In the genomic region with DNA sequence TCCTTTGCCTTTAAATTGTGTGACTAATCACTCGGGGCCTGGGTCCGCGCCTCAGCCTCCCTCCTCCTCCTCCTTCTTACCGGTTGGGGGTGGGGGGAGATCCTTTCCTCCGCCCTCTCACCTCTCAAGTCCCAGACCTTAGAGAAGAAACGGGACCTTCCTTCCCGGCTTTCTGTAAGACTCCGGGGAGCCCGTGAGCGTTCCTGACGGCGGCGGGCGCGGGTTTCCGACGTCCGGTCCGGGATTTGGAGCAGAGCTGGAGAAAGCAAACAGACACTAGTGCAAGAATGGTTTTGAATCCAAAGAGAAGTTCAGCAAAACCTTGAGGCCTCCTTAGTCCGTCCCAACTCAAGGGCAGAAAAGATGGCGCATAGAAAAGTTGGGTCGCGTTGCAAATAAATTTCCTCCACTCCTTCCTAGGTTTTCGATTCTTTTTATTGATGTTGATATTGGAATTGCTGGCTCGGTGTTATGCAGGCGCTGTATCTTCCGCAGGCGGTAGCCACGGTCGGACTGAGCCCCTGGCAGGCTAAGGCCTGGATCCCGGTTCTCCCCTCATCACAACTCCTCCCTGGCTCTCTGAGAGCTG, we compare ENCODE assay signal across 8 cellular contexts. TPM values are rescaled to one million over a fixed set of nuclear protein-coding genes. Genes with fewer than 3 reads are reported as not detected.
DNase-seq lines count a peak whose midpoint lies in the region; ATAC-seq, FAIRE-seq and TF ChIP-seq lines count a peak whose summit lies in the region.

No MANE protein-coding gene starts in this region.

- peak overlapping the region; percentile 87 for H3K4me2 ChIP-seq in GM23338
- no peak overlapping the region for H3K4me2 ChIP-seq in K562 (ENCODE audit: insufficient read depth, low read length)

- H3K9me3 Mint-ChIP-seq in GM23338 (peaks cover 12% of the 10 kb centered on the region), mesothelial cell of epicardium (no peaks in the 10 kb centered on the region)

- no peaks in the 10 kb centered on the region for H3K9me1 ChIP-seq in K562 (ENCODE audit: control insufficient read depth, insufficient read depth, low read length)

- TF ChIP-seq RAD21 in K562 (CRISPR knock-in tag; conservative IDR thresholded peaks at IDR 0.05 in 1 of 2, IDR thresholded peaks at IDR 0.05 in 1 of 2) = no peak

- H3K4me1 Mint-ChIP-seq in GM23338 = peaks cover 62% of the 10 kb centered on the region
- H3K4me1 Mint-ChIP-seq in mesothelial cell of epicardium = peaks cover 57% of the 10 kb centered on the region

- CTCF ChIA-PET in AG04450 (lab: Charles Lee) = interaction anchor here (0.5 to 0.9 kb wide), 2 partner anchors 25 to 500 kb away, joined by 3 read pairs; no protein-coding TSS in a partner anchor
- CTCF ChIA-PET in K562 (lab: Yijun Ruan, JAX; ENCODE audit: low intra/inter-chr PET ratio) = no interaction called here

- TF ChIP-seq CTCF in AG04450 (IDR thresholded peaks at IDR 0.05; ENCODE audit: low read depth, low read length) = no peak
- TF ChIP-seq CTCF in GM23338 (conservative IDR thresholded peaks at IDR 0.05; ENCODE audit: low read depth in 2 of 2) = no peak
- no peak for TF ChIP-seq CTCF in K562 (IDR thresholded peaks at IDR 0.05 in 2 of 3, conservative IDR thresholded peaks at IDR 0.05 in 1 of 3; ENCODE audit: insufficient read depth in 2 of 3, low read depth in 1 of 3, low read length in 3 of 3)
- TF ChIP-seq CTCF in mesothelial cell of epicardium (IDR thresholded peaks at IDR 0.05; ENCODE audit: unreplicated experiment) = no peak

- FAIRE-seq in K562 (lab: Jason Lieb, UNC) = no peak

- H3K27me3 ChIP-seq in AG04450 (ENCODE audit: control insufficient read depth, insufficient read depth, low read length) (peaks cover 84% of the 10 kb centered on the region), GM23338 (ENCODE audit: insufficient read depth) (peaks cover 100% of the 10 kb centered on the region), K562 (ENCODE audit: control insufficient read depth in 2 of 2, insufficient read depth in 2 of 2, low read length in 2 of 2) (no peaks in the 10 kb centered on the region)

- no peak for TF ChIP-seq EP300 in K562 (IDR thresholded peaks at IDR 0.05; ENCODE audit: low read length)

- peaks cover 43% of the 10 kb centered on the region for H4K20me1 ChIP-seq in GM23338 (replicated peaks; ENCODE audit: insufficient read depth)
- H4K20me1 ChIP-seq in K562 (replicated peaks; ENCODE audit: control insufficient read depth, insufficient read depth, low read length) = no peaks in the 10 kb centered on the region

- H3K27me3 Mint-ChIP-seq in GM23338 (ENCODE audit: insufficient read depth, low read depth, poor library complexity) (peaks cover 100% of the 10 kb centered on the region), mesothelial cell of epicardium (ENCODE audit: low read depth) (peaks cover 95% of the 10 kb centered on the region)

- peaks cover 19% of the 10 kb centered on the region for H3K9me3 ChIP-seq in AG04450 (ENCODE audit: control insufficient read depth, insufficient read depth, low read length)
- no peaks in the 10 kb centered on the region for H3K9me3 ChIP-seq in K562 (replicated peaks; ENCODE audit: control insufficient read depth, insufficient read depth, low read depth, low read length)

- no peaks in the 10 kb centered on the region for H3K36me3 Mint-ChIP-seq in GM23338 (ENCODE audit: low read depth)
- H3K36me3 Mint-ChIP-seq in mesothelial cell of epicardium = peaks cover 8% of the 10 kb centered on the region

- TF ChIP-seq POLR2A in K562 (conservative IDR thresholded peaks at IDR 0.05) = no peak

- peaks cover 67% of the 10 kb centered on the region for H3F3A ChIP-seq in GM23338 (replicated peaks; ENCODE audit: low read depth)

- H3K9me2 ChIP-seq in GM23338 (ENCODE audit: insufficient read depth) = no peaks in the 10 kb centered on the region

- H3K4me1 ChIP-seq in GM23338 (ENCODE audit: insufficient read depth) (peaks cover 87% of the 10 kb centered on the region), K562 (replicated peaks in 1 of 2; ENCODE audit: control insufficient read depth in 2 of 2, insufficient read depth in 2 of 2, low read length in 2 of 2) (peaks cover 7 to 37% of the 10 kb centered on the region in 2 experiments; a peak in 4 of 5 replicates)

- in situ Hi-C loops in K562 (cut with MboI) = no loop called here

- H3K4me3 ChIP-seq in AG04450 (ENCODE audit: low read depth, low read length) (peak overlapping the region; percentile 63), GM23338 (peak overlapping the region; percentile 65), K562 (no peak overlapping the region)

- POLR2A ChIA-PET in AG04450 (lab: Yijun Ruan, JAX) (no interaction called here), K562 (lab: Yijun Ruan, JAX) (interaction anchor here (0.7 to 1.0 kb wide), 2 partner anchors 25 to 1911 kb away, joined by 3 read pairs; no protein-coding TSS in a partner anchor)

- DNase-seq in AG04450 (ENCODE audit: low read depth, low spot score) (no peak), GM23338 (ENCODE audit: low spot score) (no peak), K562 (ENCODE audit: extremely low read depth in 1 of 4, low spot score in 3 of 4) (no peak), mesothelial cell of epicardium (ENCODE audit: low spot score in 2 of 2, unreplicated experiment in 2 of 2) (no peak), KG1 (lab: John Stamatoyannopoulos, UW) (no peak), NCI-H1105 treated with DMSO at 0.1 percent for 48 hours (lab: John Stamatoyannopoulos, UW) (no peak)

- H3K36me3 ChIP-seq in GM23338 (ENCODE audit: insufficient read depth) (no peaks in the 10 kb centered on the region), K562 (ENCODE audit: control insufficient read depth, insufficient read depth, low read length) (peaks cover 20% of the 10 kb centered on the region; the same call in 1 of the 3 replicates)

- H3K79me2 ChIP-seq in GM23338 (replicated peaks; ENCODE audit: insufficient read depth) (no peaks in the 10 kb centered on the region), K562 (ENCODE audit: control insufficient read depth, insufficient read depth, low read length) (peaks cover 8% of the 10 kb centered on the region; the same call in 2 of the 3 replicates)

- ATAC-seq in GM23338 (peak; percentile 3; the same call in 2 of the 3 replicates), K562 (no peak), GM21526 (IDR thresholded peaks at IDR 0.05; ENCODE audit: low FRiP score, unreplicated experiment) (no peak), HG02884 (IDR thresholded peaks at IDR 0.05; ENCODE audit: unreplicated experiment) (no peak)

- BruUV-seq in K562 (replicated peaks; lab: Mats Ljungman, UMichigan) = no TSS peak

- peak overlapping the region; percentile 83 for H3K4me3 Mint-ChIP-seq in GM23338
- peak overlapping the region; percentile 91 for H3K4me3 Mint-ChIP-seq in mesothelial cell of epicardium

- peak overlapping the region; percentile 91 for H2AFZ ChIP-seq in GM23338
- H2AFZ ChIP-seq in K562 (ENCODE audit: low read depth, low read length) = no peak overlapping the region

- 96% methylated on average over 27 of the region's 31 CpGs for WGBS in K562 (ENCODE audit: insufficient coverage, low coverage, missing lambda C conversion rate)

- no peak overlapping the region for H3K9ac ChIP-seq in K562 (ENCODE audit: insufficient read depth in 1 of 2, low read depth in 2 of 2, low read length in 2 of 2)

- intact Hi-C loops in K562 (cut with micrococcal nuclease) = no loop called here

- peak overlapping the region; percentile 31 for H3K27ac ChIP-seq in AG04450 (ENCODE audit: low read depth, low read length)
- no peak overlapping the region for H3K27ac ChIP-seq in GM23338 (ENCODE audit: low read depth)
- H3K27ac ChIP-seq in K562 (ENCODE audit: extremely low read depth, low read depth, low read length) = no peak overlapping the region

- H3K27ac Mint-ChIP-seq in GM23338 (no peak overlapping the region), mesothelial cell of epicardium (peak overlapping the region; percentile 99)

RNA-seq across cellular contexts. Expression of a gene that starts 2.0 kb away (rescaled TPM):
- polyA plus RNA-seq in AG04450 (2011; rRNA removed) = 1.9 and 2.2 TPM in 2 replicates
- 1.4 and 1.5 TPM in 2 replicates for polyA minus RNA-seq in AG04450 (2011; rRNA and poly(A)+ RNA removed)
- total RNA-seq in GM23338 (2014; rRNA removed; shearing (Covaris generic)) = not detected in 2 replicates
- not detected in 2 replicates for polyA plus RNA-seq in GM23338 (2016; fragmentation: Nextera tagmentation; extraction: Ambion mirVana)
- total RNA-seq in K562 (2011; cell fraction: chromatin; rRNA removed; ENCODE audit: low replicate concordance) = 20.0 and 37.1 TPM in 2 replicates
- total RNA-seq in K562 (2011; cell fraction: nucleolus; rRNA removed) = 24.7 and 25.5 TPM in 2 replicates
- total RNA-seq in K562 (2011; cell fraction: nucleoplasm; rRNA removed) = 16.4 and 21.0 TPM in 2 replicates
- total RNA-seq in K562 (2014; rRNA removed) = 9.6 and 11.1 TPM in 2 replicates
- 5.4 and 6.3 TPM in 2 replicates for total RNA-seq in K562 (2014; rRNA removed; fragmentation: Illumina TruSeq; extraction: Trizol)
- total RNA-seq in K562 (2015; rRNA removed; fragmentation: Illumina TruSeq; extraction: Trizol) = 9.8 and 9.9 TPM in 2 replicates
- 16.1 and 19.0 TPM in 2 replicates for total RNA-seq in K562 (2021)
- polyA plus RNA-seq in K562 (2011; rRNA removed) = 8.0 and 13.5 TPM in 2 replicates
- polyA plus RNA-seq in K562 (2011; cell fraction: cytosol; rRNA removed) = 12.3 and 14.0 TPM in 2 replicates
- polyA plus RNA-seq in K562 (2011; cell fraction: nucleus; rRNA removed) = 69.1 and 75.6 TPM in 2 replicates
- polyA plus RNA-seq in K562 (2012) = 12.3 and 39.4 TPM in 2 replicates
- 13.6 and 15.6 TPM in 2 replicates for polyA plus RNA-seq in K562 (2014; fragmentation: Illumina TruSeq; extraction: Trizol)
- 1 to 10 TPM; 1.9 to 2.0 TPM for polyA plus RNA-seq in K562 (2014; fragmentation: Nextera tagmentation; extraction: Ambion mirVana)
- polyA plus RNA-seq in K562 (2014; rRNA removed) = 26.2 and 26.5 TPM in 2 replicates
- polyA minus RNA-seq in K562 (2011; rRNA and poly(A)+ RNA removed) = 2.3 and 4.3 TPM in 2 replicates
- polyA minus RNA-seq in K562 (2011; cell fraction: cytosol; rRNA and poly(A)+ RNA removed) = 4.1 and 9.0 TPM in 2 replicates
- 13.7 and 28.1 TPM in 2 replicates for polyA minus RNA-seq in K562 (2011; cell fraction: nucleus; rRNA and poly(A)+ RNA removed)
- 5.1 to 5.9 TPM (median 5.1 TPM) in 3 replicates for total RNA-seq in mesothelial cell of epicardium

RNA-seq across cellular contexts. Expression of a gene that starts 15.4 kb away (rescaled TPM):
- polyA plus RNA-seq in AG04450 (2011; rRNA removed) (0.10 and 0.24 TPM in 2 replicates), GM23338 (2016; fragmentation: Nextera tagmentation; extraction: Ambion mirVana) (0.08 and 0.19 TPM in 2 replicates), K562 (2011; rRNA removed) (0.14 and 0.31 TPM in 2 replicates), K562 (2014; fragmentation: Illumina TruSeq; extraction: Trizol) (1.4 and 2.0 TPM in 2 replicates), K562 (2014; fragmentation: Nextera tagmentation; extraction: Ambion mirVana) (1 to 10 TPM in 1 of 2 experiments, under 1 TPM in 1; 0.49 to 2.1 TPM), K562 (2014; rRNA removed) (2.0 and 2.9 TPM in 2 replicates)
- polyA minus RNA-seq in AG04450 (2011; rRNA and poly(A)+ RNA removed) = 0.09 TPM in 1 of 2 replicates, not detected in the other
- total RNA-seq in GM23338 (2014; rRNA removed; shearing (Covaris generic)) = 0.16 and 0.24 TPM in 2 replicates
- total RNA-seq in K562 (2011; cell fraction: chromatin; rRNA removed; ENCODE audit: low replicate concordance) = 0.76 and 1.6 TPM in 2 replicates
- 1.2 and 1.5 TPM in 2 replicates for total RNA-seq in K562 (2011; cell fraction: nucleolus; rRNA removed)
- 1.8 and 2.1 TPM in 2 replicates for total RNA-seq in K562 (2011; cell fraction: nucleoplasm; rRNA removed)
- total RNA-seq in K562 (2014; rRNA removed) (0.86 and 1.7 TPM in 2 replicates), K562 (2014; rRNA removed; fragmentation: Illumina TruSeq; extraction: Trizol) (0.15 and 0.29 TPM in 2 replicates), K562 (2015; rRNA removed; fragmentation: Illumina TruSeq; extraction: Trizol) (0.51 and 0.64 TPM in 2 replicates), K562 (2021) (3.6 and 4.3 TPM in 2 replicates), mesothelial cell of epicardium (9.7 to 11.8 TPM (median 10.7 TPM) in 3 replicates)
- 0.13 and 0.67 TPM in 2 replicates for polyA plus RNA-seq in K562 (2011; cell fraction: cytosol; rRNA removed)
- 0.83 and 1.8 TPM in 2 replicates for polyA plus RNA-seq in K562 (2011; cell fraction: nucleus; rRNA removed)
- polyA plus RNA-seq in K562 (2012) = 2.1 and 9.9 TPM in 2 replicates
- polyA minus RNA-seq in K562 (2011; rRNA and poly(A)+ RNA removed) = not detected in 2 replicates
- 0.48 and 1.0 TPM in 2 replicates for polyA minus RNA-seq in K562 (2011; cell fraction: cytosol; rRNA and poly(A)+ RNA removed)
- 0.44 and 0.54 TPM in 2 replicates for polyA minus RNA-seq in K562 (2011; cell fraction: nucleus; rRNA and poly(A)+ RNA removed)
